In genomic region chr6:85591207-85591606, GRCh38 we compare ENCODE assay signal across 21 cellular contexts. TPM values are rescaled to one million over a fixed set of nuclear protein-coding genes. Genes with fewer than 3 reads are reported as not detected.
DNase-seq lines count a peak whose midpoint lies in the region; ATAC-seq and TF ChIP-seq lines count a peak whose summit lies in the region.
"Had no signal": no experiment of that assay in that cellular context is flagged by ENCODE, and none has a peak within 500 bp of the region (broad histone marks: within the 10 kb centered on the region; RNA-seq: fewer than 3 reads in every experiment).

No MANE protein-coding gene starts in this region.

- no peak for TF ChIP-seq POLR2A in tibial nerve (IDR thresholded peaks at IDR 0.05)

- no peak overlapping the region for H3K27ac Mint-ChIP-seq in T-helper 2 cell treated with Interferon-gamma antibody and Interleukin-4, amounts not matched to agents 5 μg/mL and 100 μg/mL, for 36 hours
- H3K27ac Mint-ChIP-seq in activated T-helper 17 cell treated with anti-CD3 and anti-CD28 coated beads, Interleukin-2, amount 50 U/mL, for 72 hours: no peak overlapping the region
- no peak overlapping the region for H3K27ac Mint-ChIP-seq in natural killer cell treated with Interleukin-12 subunit alpha and Interleukin-12 subunit beta and Interleukin-15 and Interleukin-18, amount 100 ng/mL, for 72 hours
- H3K27ac Mint-ChIP-seq: H9 had no signal

- H3K9ac ChIP-seq in Karpas-422 (ENCODE audit: low read length): no peak overlapping the region

- peak overlapping the region; percentile 26 for H3K4me3 Mint-ChIP-seq in T-helper 2 cell treated with Interferon-gamma antibody and Interleukin-4, amounts not matched to agents 5 μg/mL and 100 μg/mL, for 36 hours
- H3K4me3 Mint-ChIP-seq in activated T-helper 17 cell treated with anti-CD3 and anti-CD28 coated beads, Interleukin-2, amount 50 U/mL, for 72 hours: peak overlapping the region; percentile 98
- peak overlapping the region; percentile 12 for H3K4me3 Mint-ChIP-seq in natural killer cell treated with Interleukin-12 subunit alpha and Interleukin-12 subunit beta and Interleukin-15 and Interleukin-18, amount 100 ng/mL, for 72 hours

- no peak for ATAC-seq in activated T-helper 17 cell treated with anti-CD3 and anti-CD28 coated beads, Interleukin-2, amount 50 U/mL, for 72 hours (replicated peaks)
- no peak for ATAC-seq in natural killer cell treated with Interleukin-12 subunit alpha and Interleukin-12 subunit beta and Interleukin-15 and Interleukin-18, amount 100 ng/mL, for 72 hours
- ATAC-seq in GM18870 (IDR thresholded peaks at IDR 0.05; ENCODE audit: unreplicated experiment): no peak
- ATAC-seq: foreskin keratinocyte, psoas muscle had no signal

- peaks cover 24% of the 10 kb centered on the region for H3K9me3 Mint-ChIP-seq in T-helper 2 cell treated with Interferon-gamma antibody and Interleukin-4, amounts not matched to agents 5 μg/mL and 100 μg/mL, for 36 hours
- H3K9me3 Mint-ChIP-seq in activated T-helper 17 cell treated with anti-CD3 and anti-CD28 coated beads, Interleukin-2, amount 50 U/mL, for 72 hours: no peaks in the 10 kb centered on the region
- no peaks in the 10 kb centered on the region for H3K9me3 Mint-ChIP-seq in natural killer cell treated with Interleukin-12 subunit alpha and Interleukin-12 subunit beta and Interleukin-15 and Interleukin-18, amount 100 ng/mL, for 72 hours
- H3K9me3 Mint-ChIP-seq: naive B cell had no signal

- H2AFZ ChIP-seq in Karpas-422 (ENCODE audit: low read length): no peak overlapping the region

- H3K27me3 Mint-ChIP-seq in T-helper 2 cell treated with Interferon-gamma antibody and Interleukin-4, amounts not matched to agents 5 μg/mL and 100 μg/mL, for 36 hours (ENCODE audit: low read depth): no peaks in the 10 kb centered on the region
- H3K27me3 Mint-ChIP-seq in activated T-helper 17 cell treated with anti-CD3 and anti-CD28 coated beads, Interleukin-2, amount 50 U/mL, for 72 hours: no peaks in the 10 kb centered on the region
- H3K27me3 Mint-ChIP-seq in natural killer cell treated with Interleukin-12 subunit alpha and Interleukin-12 subunit beta and Interleukin-15 and Interleukin-18, amount 100 ng/mL, for 72 hours: no peaks in the 10 kb centered on the region
- H3K27me3 Mint-ChIP-seq: naive B cell had no signal

- no peaks in the 10 kb centered on the region for H4K20me1 ChIP-seq in Karpas-422 (ENCODE audit: insufficient read depth, low read depth, low read length)

- H3K9me3 ChIP-seq in Karpas-422 (ENCODE audit: low read length) (no peaks in the 10 kb centered on the region), tibial nerve (no peaks in the 10 kb centered on the region)
- H3K9me3 ChIP-seq: MG63, psoas muscle had no signal

- no peak overlapping the region for H3K4me2 ChIP-seq in Karpas-422 (ENCODE audit: low read depth, low read length, poor library complexity, severe bottlenecking)

- no peak overlapping the region for H3K27ac ChIP-seq in Karpas-422 (ENCODE audit: low read length)
- H3K27ac ChIP-seq in tibial nerve: no peak overlapping the region
- H3K27ac ChIP-seq: dorsolateral prefrontal cortex, foreskin keratinocyte, psoas muscle, SK-N-MC had no signal

- H3K27me3 ChIP-seq in Karpas-422 (ENCODE audit: low read length): no peaks in the 10 kb centered on the region
- H3K27me3 ChIP-seq in H7 (ENCODE audit: control insufficient read depth, insufficient read depth, low read length): no peaks in the 10 kb centered on the region
- no peaks in the 10 kb centered on the region for H3K27me3 ChIP-seq in tibial nerve
- H3K27me3 ChIP-seq: dorsolateral prefrontal cortex, foreskin keratinocyte, MG63 had no signal

- no peak for TF ChIP-seq CTCF in tibial nerve (IDR thresholded peaks at IDR 0.05)

- TF ChIP-seq EP300 in tibial nerve (IDR thresholded peaks at IDR 0.05): no peak

- peaks cover 12% of the 10 kb centered on the region for H3K36me3 ChIP-seq in Karpas-422 (ENCODE audit: insufficient read depth, low read length)
- H3K36me3 ChIP-seq in H7 (replicated peaks; ENCODE audit: control insufficient read depth, insufficient read depth, low read length): no peaks in the 10 kb centered on the region
- peaks cover 0 to 16% (median 0%) of the 10 kb centered on the region in 3 donors for H3K36me3 ChIP-seq in tibial nerve

- no peaks in the 10 kb centered on the region for H3K9me2 ChIP-seq in Karpas-422 (replicated peaks; ENCODE audit: insufficient read depth, low read length)

- H3K36me3 Mint-ChIP-seq in T-helper 2 cell treated with Interferon-gamma antibody and Interleukin-4, amounts not matched to agents 5 μg/mL and 100 μg/mL, for 36 hours (ENCODE audit: low read depth): peaks cover 42% of the 10 kb centered on the region
- peaks cover 63% of the 10 kb centered on the region for H3K36me3 Mint-ChIP-seq in activated T-helper 17 cell treated with anti-CD3 and anti-CD28 coated beads, Interleukin-2, amount 50 U/mL, for 72 hours (ENCODE audit: low read depth)
- peaks cover 19% of the 10 kb centered on the region for H3K36me3 Mint-ChIP-seq in natural killer cell treated with Interleukin-12 subunit alpha and Interleukin-12 subunit beta and Interleukin-15 and Interleukin-18, amount 100 ng/mL, for 72 hours

- WGBS in tibial nerve, 2 donors: 94 to 100% methylated on average over 1 of the region's 1 CpG

- DNase-seq in T-helper 2 cell treated with Interferon-gamma antibody and Interleukin-4, amounts not matched to agents 5 μg/mL and 100 μg/mL, for 36 hours (ENCODE audit: low spot score): no peak
- no peak for DNase-seq in T-helper 2 cell
- DNase-seq in Karpas-422: no peak
- DNase-seq in natural killer cell treated with Interleukin-12 subunit alpha and Interleukin-12 subunit beta and Interleukin-15 and Interleukin-18, amount 100 ng/mL, for 72 hours (ENCODE audit: low spot score): no peak
- no peak for DNase-seq in H7
- no peak for DNase-seq in tibial nerve (ENCODE audit: low spot score in 2 of 2)
- DNase-seq: 8988T; activated CD4-positive, alpha-beta T cell treated with anti-CD3 and anti-CD28 coated beads for 4 hours; DMS 273 treated with DMSO at 0.1 percent for 48 hours; dorsolateral prefrontal cortex; foreskin keratinocyte; H9; MG63; naive B cell; NCI-H146; psoas muscle; small intestine; stimulated activated CD4-positive, alpha-beta T cell treated with anti-CD3 and anti-CD28 coated beads, Interleukin-4, amount 100 ng/mL, for 1 hour had no signal

- 0 out of 2 replicates have a peak overlapping the region, but pooled peaks have one; percentile 4 for H3K4me3 ChIP-seq in Karpas-422 (ENCODE audit: low read length)
- no peak overlapping the region for H3K4me3 ChIP-seq in H7 (ENCODE audit: insufficient read depth, low read depth, low read length)
- no peak overlapping the region for H3K4me3 ChIP-seq in tibial nerve
- H3K4me3 ChIP-seq: MG63, SK-N-MC had no signal

- peaks cover 28% of the 10 kb centered on the region for H3K4me1 Mint-ChIP-seq in T-helper 2 cell treated with Interferon-gamma antibody and Interleukin-4, amounts not matched to agents 5 μg/mL and 100 μg/mL, for 36 hours (ENCODE audit: low read depth)
- peaks cover 23% of the 10 kb centered on the region for H3K4me1 Mint-ChIP-seq in activated T-helper 17 cell treated with anti-CD3 and anti-CD28 coated beads, Interleukin-2, amount 50 U/mL, for 72 hours
- H3K4me1 Mint-ChIP-seq in natural killer cell treated with Interleukin-12 subunit alpha and Interleukin-12 subunit beta and Interleukin-15 and Interleukin-18, amount 100 ng/mL, for 72 hours (ENCODE audit: low read depth in 2 of 2): peaks cover 43 to 51% of the 10 kb centered on the region in 2 donors

- H3K4me1 ChIP-seq in Karpas-422 (ENCODE audit: low read length) (peaks cover 23% of the 10 kb centered on the region), tibial nerve (peaks cover 5 to 25% (median 13%) of the 10 kb centered on the region in 4 donors)

- H3K79me2 ChIP-seq in Karpas-422 (ENCODE audit: low read length): peaks cover 69% of the 10 kb centered on the region

RNA-seq across cellular contexts. Expression of gene SNX14, which starts 2.5 kb away (rescaled TPM):
- total RNA-seq in Karpas-422 (2014; rRNA removed; shearing (Covaris generic); ENCODE audit: low replicate concordance): 93.1 and 153 TPM in 2 replicates
- total RNA-seq in activated T-helper 17 cell treated with anti-CD3 and anti-CD28 coated beads, Interleukin-2, amount 50 U/mL, for 72 hours: 10 to 100 TPM; 59.1 to 76.6 TPM
- 10 to 100 TPM; 78.3 to 88.0 TPM for total RNA-seq in natural killer cell treated with Interleukin-12 subunit alpha and Interleukin-12 subunit beta and Interleukin-15 and Interleukin-18, amount 100 ng/mL, for 72 hours
- 30.6 and 38.4 TPM in 2 replicates for total RNA-seq in H7 (2014; rRNA removed; shearing (Covaris generic))
- 10 to 100 TPM; 50.8 to 97.3 (median 76.9) TPM for total RNA-seq in tibial nerve

RNA-seq across cellular contexts. Expression of gene SYNCRIP, which starts 51.5 kb away (rescaled TPM):
- 73.4 and 99.4 TPM in 2 replicates for total RNA-seq in Karpas-422 (2014; rRNA removed; shearing (Covaris generic); ENCODE audit: low replicate concordance)
- total RNA-seq in activated T-helper 17 cell treated with anti-CD3 and anti-CD28 coated beads, Interleukin-2, amount 50 U/mL, for 72 hours: 100 to 1,000 TPM; 106 to 175 TPM
- total RNA-seq in natural killer cell treated with Interleukin-12 subunit alpha and Interleukin-12 subunit beta and Interleukin-15 and Interleukin-18, amount 100 ng/mL, for 72 hours: 100 to 1,000 TPM; 142 to 150 TPM
- total RNA-seq in H7 (2014; rRNA removed; shearing (Covaris generic)): 58.0 and 60.7 TPM in 2 replicates
- total RNA-seq in tibial nerve: 10 to 100 TPM; 51.5 to 64.7 (median 53.2) TPM

Comparison
In these comparisons a context has a peak if more than half of its experiments do, and no peak if none do; other contexts are left out.
1. H3K4me3 Mint-ChIP-seq: peak in every context shown above with its lines; median percentile 98 in activated T-helper 17 cell treated with anti-CD3 and anti-CD28 coated beads, Interleukin-2, amount 50 U/mL, for 72 hours; 26 in T-helper 2 cell treated with Interferon-gamma antibody and Interleukin-4, amounts not matched to agents 5 μg/mL and 100 μg/mL, for 36 hours; 12 in natural killer cell treated with Interleukin-12 subunit alpha and Interleukin-12 subunit beta and Interleukin-15 and Interleukin-18, amount 100 ng/mL, for 72 hours.